Comparison of ENCODE assay signal across 20 cellular contexts in the genomic region with DNA sequence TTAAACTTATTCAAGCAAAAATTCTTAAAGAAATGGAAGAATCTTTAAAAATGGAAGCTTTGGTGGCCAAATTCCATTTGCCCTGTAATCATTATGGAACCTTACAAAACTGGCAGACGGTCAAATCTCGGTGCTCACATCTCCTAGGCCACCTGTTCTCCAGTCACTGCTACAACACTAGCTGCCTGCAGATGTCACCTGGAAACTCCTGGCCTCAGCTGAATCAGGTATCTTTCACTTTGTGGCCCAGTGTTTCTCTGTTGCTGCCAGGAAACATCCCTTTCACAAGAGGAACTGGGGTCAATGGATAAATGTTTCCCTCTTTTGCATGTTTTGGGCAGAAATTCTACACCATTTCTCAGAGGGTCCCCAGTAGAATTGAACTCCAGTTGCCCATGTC. TPM values are rescaled to one million over a fixed set of nuclear protein-coding genes. Genes with fewer than 3 reads are reported as not detected.
A peak's percentile ranks its signal among the peaks of the same experiment; 100 is the strongest.
DNase-seq lines count a peak whose midpoint lies in the region; ATAC-seq, FAIRE-seq and TF ChIP-seq lines count a peak whose summit lies in the region.
"Had no signal": no experiment of that assay in that cellular context is flagged by ENCODE, and none has a peak within 500 bp of the region (broad histone marks: within the 10 kb centered on the region; RNA-seq: fewer than 3 reads in every experiment).

No MANE protein-coding gene starts in this region.

- no peak overlapping the region for H3K4me3 ChIP-seq in RWPE2 (ENCODE audit: severe bottlenecking)
- H3K4me3 ChIP-seq in prostate gland, result no peak overlapping the region
- no peak overlapping the region for H3K4me3 ChIP-seq in tibial nerve
- H3K4me3 ChIP-seq: esophagus squamous epithelium, sigmoid colon had no signal

- TF ChIP-seq CTCF in RWPE2 (IDR thresholded peaks at IDR 0.05; ENCODE audit: poor library complexity, severe bottlenecking) (peak; percentile 18), prostate gland (IDR thresholded peaks at IDR 0.05) (no peak), tibial nerve (IDR thresholded peaks at IDR 0.05) (no peak)

- intact Hi-C loops in prostate gland (cut with DNase I), result no loop called here

- DNase-seq in COLO668 (lab: John Stamatoyannopoulos, UW; ENCODE audit: unreplicated experiment), result peak; percentile 31
- DNase-seq in HT-29 (ENCODE audit: low spot score), result peak; percentile 63
- no peak for DNase-seq in RWPE2 (ENCODE audit: low spot score)
- DNase-seq in kidney tubule cell (ENCODE audit: low spot score), result peak; percentile 48
- no peak for DNase-seq in prostate gland (ENCODE audit: low spot score)
- DNase-seq in GM19239 (ENCODE audit: insufficient read length, low spot score), result no peak
- no peak for DNase-seq in tibial nerve (ENCODE audit: low spot score in 2 of 2)
- DNase-seq in NCI-H2081 treated with DMSO at 0.1 percent for 48 hours (lab: John Stamatoyannopoulos, UW), result no peak
- DNase-seq: activated CD4-positive, alpha-beta T cell treated with anti-CD3 and anti-CD28 coated beads, Interleukin-2, amount 10 ng/mL, durations not matched to agents 24 days and 14 days; activated naive CD4-positive, alpha-beta T cell treated with anti-CD3 and anti-CD28 coated beads, Interleukin-2, amount 50 U/mL, for 16 hours; AML-193; DMS79; esophagus squamous epithelium; head of caudate nucleus; NCI-H2227 treated with DMSO at 0.1 percent for 48 hours; occipital lobe; sigmoid colon had no signal

- TF ChIP-seq POLR2A in prostate gland (IDR thresholded peaks at IDR 0.05), result no peak
- TF ChIP-seq POLR2A in tibial nerve (IDR thresholded peaks at IDR 0.05), result no peak

- no peak for FAIRE-seq in GM19239 (lab: Jason Lieb, UNC)

- peaks cover 3% of the 10 kb centered on the region for H3K36me3 ChIP-seq in RWPE2 (ENCODE audit: low read depth)
- H3K36me3 ChIP-seq in prostate gland, result no peaks in the 10 kb centered on the region
- no peaks in the 10 kb centered on the region for H3K36me3 ChIP-seq in tibial nerve
- H3K36me3 ChIP-seq: esophagus squamous epithelium, sigmoid colon had no signal

- no peak for TF ChIP-seq EP300 in tibial nerve (IDR thresholded peaks at IDR 0.05)

- WGBS in prostate gland, result 75% methylated on average over 2 of the region's 2 CpGs
- 77 to 92% methylated on average over 2 of the region's 2 CpGs for WGBS in tibial nerve, 2 donors

- no peak for ATAC-seq in RWPE2 (ENCODE audit: low read depth)

- H3K9me3 ChIP-seq in RWPE2 (ENCODE audit: severe bottlenecking) (peaks cover 7% of the 10 kb centered on the region), prostate gland (no peaks in the 10 kb centered on the region), tibial nerve (peaks cover 0 to 12% (median 1%) of the 10 kb centered on the region in 4 donors)

- H3K27me3 ChIP-seq in RWPE2 (ENCODE audit: insufficient read depth, poor library complexity, severe bottlenecking) (no peaks in the 10 kb centered on the region), prostate gland (replicated peaks; ENCODE audit: insufficient read depth) (no peaks in the 10 kb centered on the region), tibial nerve (no peaks in the 10 kb centered on the region)
- H3K27me3 ChIP-seq: sigmoid colon had no signal

- H3K27ac ChIP-seq in RWPE2 (ENCODE audit: poor library complexity, severe bottlenecking), result no peak overlapping the region
- H3K27ac ChIP-seq in prostate gland, result no peak overlapping the region
- H3K27ac ChIP-seq in tibial nerve, result no peak overlapping the region
- H3K27ac ChIP-seq: esophagus squamous epithelium, sigmoid colon had no signal

- H3K4me1 ChIP-seq in RWPE2 (ENCODE audit: insufficient read depth, poor library complexity, severe bottlenecking), result peaks cover 19% of the 10 kb centered on the region
- no peaks in the 10 kb centered on the region for H3K4me1 ChIP-seq in prostate gland (replicated peaks)
- H3K4me1 ChIP-seq in tibial nerve, result peaks cover 0 to 5% (median 3%) of the 10 kb centered on the region in 4 donors

RNA-seq across cellular contexts. Expression of a gene that starts 4.2 kb away (rescaled TPM):
- 1.1 and 1.5 TPM in 2 replicates for total RNA-seq in HT-29 (2014; rRNA removed; shearing (Covaris generic))
- 1 to 10 TPM; 1.4 to 4.8 TPM for total RNA-seq in prostate gland
- total RNA-seq in tibial nerve, result 1 to 10 TPM in 1 of 4 donors, not detected in 3; 1.5 TPM
- total RNA-seq: activated CD4-positive, alpha-beta T cell treated with anti-CD3 and anti-CD28 coated beads, Interleukin-2, amount 10 ng/mL, durations not matched to agents 24 days and 14 days; OCI-LY7 had no signal

RNA-seq across cellular contexts. Expression of a gene that starts 44.2 kb away (rescaled TPM):
- total RNA-seq in HT-29 (2014; rRNA removed; shearing (Covaris generic)), result not detected in 2 replicates
- total RNA-seq in prostate gland (under 1 TPM; 0.14 to 0.57 TPM), tibial nerve (under 1 TPM in 1 of 4 donors, not detected in 3; 0.22 TPM)
- total RNA-seq: activated CD4-positive, alpha-beta T cell treated with anti-CD3 and anti-CD28 coated beads, Interleukin-2, amount 10 ng/mL, durations not matched to agents 24 days and 14 days; OCI-LY7; sigmoid colon; SK-MEL-5 had no signal

RNA-seq across cellular contexts. Expression of a gene that starts 54.7 kb away (rescaled TPM):
- not detected in 2 replicates for total RNA-seq in HT-29 (2014; rRNA removed; shearing (Covaris generic))
- total RNA-seq in prostate gland (not detected), tibial nerve (1 to 10 TPM in 2 of 4 donors, not detected in 2; 1.7 to 6.0 TPM)
- total RNA-seq: activated CD4-positive, alpha-beta T cell treated with anti-CD3 and anti-CD28 coated beads, Interleukin-2, amount 10 ng/mL, durations not matched to agents 24 days and 14 days; dermis microvascular lymphatic vessel endothelial cell; OCI-LY7; sigmoid colon; SK-MEL-5 had no signal

RNA-seq across cellular contexts. Expression of a gene that starts 56.3 kb away (rescaled TPM):
- 3.1 and 8.3 TPM in 2 replicates for total RNA-seq in HT-29 (2014; rRNA removed; shearing (Covaris generic))
- total RNA-seq in prostate gland, result 1 to 10 TPM in 1 of 2 donors, under 1 TPM in 1; 0.62 to 9.3 TPM
- 10 to 100 TPM in 3 of 4 donors, 1 to 10 TPM in 1; 4.0 to 25.3 (median 18.5) TPM for total RNA-seq in tibial nerve
- total RNA-seq: activated CD4-positive, alpha-beta T cell treated with anti-CD3 and anti-CD28 coated beads, Interleukin-2, amount 10 ng/mL, durations not matched to agents 24 days and 14 days; OCI-LY7 had no signal

Comparison
In these comparisons a context has a peak if more than half of its experiments do, and no peak if none do; other contexts are left out.
1. DNase-seq: peak in COLO668 (single experiment), HT-29 (single experiment) and kidney tubule cell (single experiment); none in RWPE2 (single experiment), prostate gland (single experiment), GM19239 (single experiment), tibial nerve (0 of 2) and NCI-H2081 treated with DMSO at 0.1 percent for 48 hours (single experiment).